10 cellular contexts compared by ENCODE assay signal in genomic region chr16:1150511-1150982, GRCh38. TPM values are rescaled to one million over a fixed set of nuclear protein-coding genes. Genes with fewer than 3 reads are reported as not detected.
DNase-seq lines count a peak whose midpoint lies in the region; ATAC-seq and TF ChIP-seq lines count a peak whose summit lies in the region.
"Had no signal": no experiment of that assay in that cellular context is flagged by ENCODE, and none has a peak within 500 bp of the region (broad histone marks: within the 10 kb centered on the region; RNA-seq: fewer than 3 reads in every experiment).

No MANE protein-coding gene starts in this region.

- peaks cover 3% of the 10 kb centered on the region for H3K9me3 Mint-ChIP-seq in activated CD4-positive, alpha-beta T cell treated with anti-CD3 and anti-CD28 coated beads, Interleukin-2, amount 10 ng/mL, durations not matched to agents 7 days and 5 days
- H3K9me3 Mint-ChIP-seq in osteocyte (ENCODE audit: unreplicated experiment) = no peaks in the 10 kb centered on the region

- no peaks in the 10 kb centered on the region for H3K9me3 ChIP-seq in HEK293 (ENCODE audit: control insufficient read depth, insufficient read depth, low read depth, low read length)

- H3K36me3 Mint-ChIP-seq in activated CD4-positive, alpha-beta T cell treated with anti-CD3 and anti-CD28 coated beads, Interleukin-2, amount 10 ng/mL, durations not matched to agents 7 days and 5 days (ENCODE audit: low read depth) = no peaks in the 10 kb centered on the region
- H3K36me3 Mint-ChIP-seq in osteocyte (ENCODE audit: unreplicated experiment) = no peaks in the 10 kb centered on the region

- H3K27ac ChIP-seq in HEK293 (ENCODE audit: extremely low read depth, low read depth, low read length) = no peak overlapping the region
- no peak overlapping the region for H3K27ac ChIP-seq in foreskin keratinocyte

- CTCF ChIA-PET in HEK293 (lab: Yijun Ruan, JAX) = interaction anchor here (0.7 to 1.5 kb wide), 2 partner anchors 27 to 100 kb away, joined by 3 read pairs; no protein-coding TSS in a partner anchor
- CTCF ChIA-PET in activated CD4-positive, alpha-beta T cell treated with anti-CD3 and anti-CD28 coated beads, Interleukin-2, amount 10 ng/mL, durations not matched to agents 7 days and 5 days (lab: Charles Lee) = interaction anchor here (0.6 kb wide), 1 partner anchor 87 kb away, joined by 3 read pairs; no protein-coding TSS in a partner anchor

- H3K4me1 Mint-ChIP-seq in activated CD4-positive, alpha-beta T cell treated with anti-CD3 and anti-CD28 coated beads, Interleukin-2, amount 10 ng/mL, durations not matched to agents 7 days and 5 days = no peaks in the 10 kb centered on the region
- peaks cover 11% of the 10 kb centered on the region for H3K4me1 Mint-ChIP-seq in osteocyte (ENCODE audit: unreplicated experiment)
- H3K4me1 Mint-ChIP-seq: T-helper 17 cell had no signal

- no peak overlapping the region for H3K27ac Mint-ChIP-seq in activated CD4-positive, alpha-beta T cell treated with anti-CD3 and anti-CD28 coated beads, Interleukin-2, amount 10 ng/mL, durations not matched to agents 7 days and 5 days
- no peak overlapping the region for H3K27ac Mint-ChIP-seq in osteocyte (ENCODE audit: unreplicated experiment)
- H3K27ac Mint-ChIP-seq: T-helper 17 cell had no signal

- no peaks in the 10 kb centered on the region for H3K36me3 ChIP-seq in HEK293 (ENCODE audit: control insufficient read depth in 2 of 2, insufficient read depth in 1 of 2, low read length in 2 of 2)

- POLR2A ChIA-PET in HEK293 (lab: Yijun Ruan, JAX) = no interaction called here
- POLR2A ChIA-PET in activated CD4-positive, alpha-beta T cell treated with anti-CD3 and anti-CD28 coated beads, Interleukin-2, amount 10 ng/mL, durations not matched to agents 7 days and 5 days (lab: Charles Lee) = interaction anchor here (0.6 kb wide), 1 partner anchor 1057 kb away, joined by 3 read pairs; no protein-coding TSS in a partner anchor

- no peaks in the 10 kb centered on the region for H3K4me1 ChIP-seq in HEK293 (ENCODE audit: control insufficient read depth, insufficient read depth, low read length)
- H3K4me1 ChIP-seq in foreskin keratinocyte = no peaks in the 10 kb centered on the region

- peak; percentile 20; the same call in 1 of the 2 replicates for TF ChIP-seq CTCF in HEK293 (tag by site-specific recombination; IDR thresholded peaks at IDR 0.05)
- TF ChIP-seq CTCF in osteocyte (IDR thresholded peaks at IDR 0.05) = no peak
- no peak for TF ChIP-seq CTCF in foreskin keratinocyte (conservative IDR thresholded peaks at IDR 0.05)

- H3K27me3 Mint-ChIP-seq in activated CD4-positive, alpha-beta T cell treated with anti-CD3 and anti-CD28 coated beads, Interleukin-2, amount 10 ng/mL, durations not matched to agents 7 days and 5 days = peaks cover 13% of the 10 kb centered on the region
- H3K27me3 Mint-ChIP-seq in osteocyte (ENCODE audit: unreplicated experiment) = peaks cover 2% of the 10 kb centered on the region

- ATAC-seq in HG02852 (IDR thresholded peaks at IDR 0.05; ENCODE audit: unreplicated experiment) (no peak), foreskin keratinocyte (no peak)
- ATAC-seq: T-helper 17 cell had no signal

- H3K27me3 ChIP-seq in foreskin keratinocyte = peaks cover 39% of the 10 kb centered on the region

- DNase-seq in AG20443 (ENCODE audit: low spot score) = peak; percentile 39
- DNase-seq in activated CD4-positive, alpha-beta T cell treated with anti-CD3 and anti-CD28 coated beads, Interleukin-2, amount 10 ng/mL, durations not matched to agents 7 days and 5 days = peak; percentile 15
- peak; percentile 20 for DNase-seq in iris pigment epithelial cell (ENCODE audit: low read depth)
- DNase-seq in osteocyte (ENCODE audit: extremely low spot score, unreplicated experiment) = no peak
- no peak for DNase-seq in foreskin keratinocyte
- DNase-seq in GM19240 (ENCODE audit: insufficient read length, low spot score) = no peak
- DNase-seq: HCEC 1CT had no signal

- H3K4me3 ChIP-seq in HEK293 (ENCODE audit: low read depth, low read length) = no peak overlapping the region

- no peak overlapping the region for H3K4me3 Mint-ChIP-seq in activated CD4-positive, alpha-beta T cell treated with anti-CD3 and anti-CD28 coated beads, Interleukin-2, amount 10 ng/mL, durations not matched to agents 7 days and 5 days
- no peak overlapping the region for H3K4me3 Mint-ChIP-seq in osteocyte (ENCODE audit: unreplicated experiment)

TF ChIP-seq in HEK293, 187 proteins besides CTCF, POLR2A, EP300 and RAD21:
- peak; percentile 100 for TF ChIP-seq ZNF623 (tag by site-specific recombination; IDR thresholded peaks at IDR 0.05)
- peak; percentile 6; the same call in 1 of the 2 replicates for TF ChIP-seq ZBTB8A (tag by site-specific recombination; IDR thresholded peaks at IDR 0.05)
- no peak for TF ChIP-seq ZNF366 (tag by site-specific recombination; conservative IDR thresholded peaks at IDR 0.05)
- TF ChIP-seq SP2 (tag by site-specific recombination; IDR thresholded peaks at IDR 0.05) = peak; percentile 24; the same call in 1 of the 2 replicates
- TF ChIP-seq KLF8 (tag by site-specific recombination; IDR thresholded peaks at IDR 0.05) = 0 out of 2 replicates have a peak, but pooled peaks have one; percentile 16
- TF ChIP-seq IKZF3 (tag by site-specific recombination; IDR thresholded peaks at IDR 0.05) = 0 out of 2 replicates have a peak, but pooled peaks have one; percentile 24
- TF ChIP-seq, protein P1, sequence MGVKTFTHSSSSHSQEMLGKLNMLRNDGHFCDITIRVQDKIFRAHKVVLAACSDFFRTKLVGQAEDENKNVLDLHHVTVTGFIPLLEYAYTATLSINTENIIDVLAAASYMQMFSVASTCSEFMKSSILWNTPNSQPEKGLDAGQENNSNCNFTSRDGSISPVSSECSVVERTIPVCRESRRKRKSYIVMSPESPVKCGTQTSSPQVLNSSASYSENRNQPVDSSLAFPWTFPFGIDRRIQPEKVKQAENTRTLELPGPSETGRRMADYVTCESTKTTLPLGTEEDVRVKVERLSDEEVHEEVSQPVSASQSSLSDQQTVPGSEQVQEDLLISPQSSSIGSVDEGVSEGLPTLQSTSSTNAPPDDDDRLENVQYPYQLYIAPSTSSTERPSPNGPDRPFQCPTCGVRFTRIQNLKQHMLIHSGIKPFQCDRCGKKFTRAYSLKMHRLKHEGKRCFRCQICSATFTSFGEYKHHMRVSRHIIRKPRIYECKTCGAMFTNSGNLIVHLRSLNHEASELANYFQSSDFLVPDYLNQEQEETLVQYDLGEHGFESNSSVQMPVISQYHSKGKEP (tag by site-specific recombination; IDR thresholded peaks at IDR 0.05) = no peak
TF ChIP-seq in HEK293: peak in this region for 5.

RNA-seq across cellular contexts. Expression of gene CACNA1H, which starts 2.4 kb away (rescaled TPM):
- total RNA-seq in activated CD4-positive, alpha-beta T cell treated with anti-CD3 and anti-CD28 coated beads, Interleukin-2, amount 10 ng/mL, durations not matched to agents 7 days and 5 days = 1 to 10 TPM; 3.2 to 3.6 TPM
- total RNA-seq in osteocyte = 21.2 and 21.3 TPM in 2 replicates
- total RNA-seq in foreskin keratinocyte = not detected in 2 replicates
- polyA plus RNA-seq in foreskin keratinocyte = not detected in 2 replicates

RNA-seq across cellular contexts. Expression of gene C1QTNF8, which starts 54.5 kb away (rescaled TPM):
- total RNA-seq in activated CD4-positive, alpha-beta T cell treated with anti-CD3 and anti-CD28 coated beads, Interleukin-2, amount 10 ng/mL, durations not matched to agents 7 days and 5 days = not detected
- total RNA-seq in osteocyte = not detected in 2 replicates
- not detected in 2 replicates for total RNA-seq in foreskin keratinocyte
- not detected in 2 replicates for polyA plus RNA-seq in foreskin keratinocyte
- total RNA-seq: T-helper 17 cell had no signal

Comparison
In these comparisons a context has a peak if more than half of its experiments do, and no peak if none do; other contexts are left out.
1. DNase-seq: peak in AG20443 (single experiment), activated CD4-positive, alpha-beta T cell treated with anti-CD3 and anti-CD28 coated beads, Interleukin-2, amount 10 ng/mL, durations not matched to agents 7 days and 5 days (single experiment) and iris pigment epithelial cell (single experiment); none in osteocyte (single experiment), foreskin keratinocyte (0 of 2) and GM19240 (single experiment).